ENCODE assay signal across 8 cellular contexts in the genomic region with DNA sequence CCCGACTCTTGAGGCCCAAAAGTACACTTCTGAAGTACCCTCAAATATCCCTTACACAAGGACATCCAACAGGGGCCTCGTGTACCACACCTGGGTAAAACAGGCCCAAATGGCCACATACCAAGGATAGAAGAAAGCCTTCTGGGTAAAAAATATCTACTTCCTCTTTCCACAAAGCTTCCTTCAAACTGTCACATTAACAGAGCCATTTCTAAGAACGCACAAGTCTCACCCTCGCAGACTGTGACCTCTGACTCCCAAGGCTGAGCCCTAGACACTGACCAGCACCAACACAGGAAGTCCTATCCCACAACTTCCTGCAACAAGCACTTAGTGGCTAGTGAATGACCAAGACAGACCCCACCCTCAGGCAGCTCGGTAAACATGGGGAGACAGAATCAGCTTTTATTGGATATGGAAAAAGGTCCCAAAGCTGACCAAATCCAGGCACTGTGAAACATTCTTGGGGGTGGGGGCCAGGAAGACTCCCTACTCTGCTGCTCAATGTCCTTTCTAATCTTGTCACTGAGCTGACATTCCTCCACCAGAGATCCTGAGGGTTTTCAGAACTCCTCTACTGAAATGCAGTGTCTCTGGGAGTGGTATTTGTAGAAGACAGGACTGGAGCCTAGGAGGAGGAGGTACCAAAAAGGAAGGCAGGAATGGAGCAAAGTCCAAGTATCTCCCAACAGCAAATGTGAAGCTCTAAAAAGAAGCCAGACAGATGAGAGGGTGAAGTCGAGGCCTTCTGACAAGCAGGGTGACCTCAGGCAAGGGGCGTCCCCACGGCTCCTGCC. TPM values are rescaled to one million over a fixed set of nuclear protein-coding genes. Genes with fewer than 3 reads are reported as not detected.
A peak's percentile ranks its signal among the peaks of the same experiment; 100 is the strongest.
DNase-seq lines count a peak whose midpoint lies in the region; ATAC-seq and TF ChIP-seq lines count a peak whose summit lies in the region.

No MANE protein-coding gene starts in this region.

- peaks cover 38% of the 10 kb centered on the region for H3F3A ChIP-seq in SK-N-SH (replicated peaks; ENCODE audit: insufficient read depth)

- peaks cover 40% of the 10 kb centered on the region for H3K36me3 Mint-ChIP-seq in T-cell

- no peak for TF ChIP-seq POLR2A in gastrocnemius medialis (IDR thresholded peaks at IDR 0.05)

- H3K27me3 Mint-ChIP-seq in T-cell: no peaks in the 10 kb centered on the region

- H3K4me3 ChIP-seq in SK-N-SH (ENCODE audit: low read depth in 2 of 2, low read length in 1 of 2) (no peak overlapping the region), heart right ventricle (peak overlapping the region in 2 of 10 donors; percentile 9 to 10), gastrocnemius medialis (no peak overlapping the region)

- H3K27me3 ChIP-seq in SK-N-SH (ENCODE audit: insufficient read depth) (no peaks in the 10 kb centered on the region), heart right ventricle (no peaks in the 10 kb centered on the region), gastrocnemius medialis (no peaks in the 10 kb centered on the region)

- H3K36me3 ChIP-seq in SK-N-SH (replicated peaks in 1 of 2; ENCODE audit: control insufficient read depth in 1 of 2, insufficient read depth in 2 of 2, low read length in 1 of 2): peaks cover 21 to 48% of the 10 kb centered on the region in 2 experiments
- H3K36me3 ChIP-seq in heart right ventricle: peaks cover 0 to 60% (median 14%) of the 10 kb centered on the region in 9 donors
- peaks cover 0 to 42% of the 10 kb centered on the region in 2 donors for H3K36me3 ChIP-seq in gastrocnemius medialis

- no peaks in the 10 kb centered on the region for H3K9me3 Mint-ChIP-seq in T-cell

- H3K9ac ChIP-seq in SK-N-SH: peak overlapping the region; percentile 70; the same call in 1 of the 2 replicates

- CTCF ChIA-PET in SK-N-SH (lab: Yijun Ruan, JAX) (interaction anchor here (0.6 to 4.4 kb wide), 5 partner anchors 12 to 46 kb away, joined by 3 to 21 read pairs (median 5); no protein-coding TSS in a partner anchor), T-cell (lab: Charles Lee) (no interaction called here)

- no peak overlapping the region for H2AFZ ChIP-seq in SK-N-SH (ENCODE audit: low read depth)

- ATAC-seq in SK-N-SH treated with all-trans-retinoic acid at 6 μM for 48 hours (no peak), T-cell (replicated peaks in 1 of 4) (no peak), heart right ventricle (peak; percentile 16 to 55 (median 38)), gastrocnemius medialis (no peak), HG02870 (IDR thresholded peaks at IDR 0.05; ENCODE audit: unreplicated experiment) (no peak)

- H3K27ac ChIP-seq in SK-N-SH (ENCODE audit: low read depth in 2 of 2, low read length in 1 of 2) (peak overlapping the region; percentile 97 to 99), heart right ventricle (peak overlapping the region; percentile 87 to 99 (median 98)), gastrocnemius medialis (peak overlapping the region; percentile 75 to 87 (median 82))

- no peak for TF ChIP-seq RAD21 in SK-N-SH (IDR thresholded peaks at IDR 0.05; ENCODE audit: low read length)

- intact Hi-C loops in heart right ventricle (cut with DNase I): loop anchor here in 1 of 10 donors (5.0 kb wide), 1 partner anchor 34 kb away; no protein-coding TSS in a partner anchor
- intact Hi-C loops in gastrocnemius medialis (cut with DNase I; ENCODE audit: low total_unique reads): no loop called here

- peak overlapping the region; percentile 29 to 36 for H3K27ac Mint-ChIP-seq in T-cell

- 70% methylated on average over 7 of the region's 8 CpGs for WGBS in SK-N-SH (ENCODE audit: low lambda C conversion rate)
- WGBS in heart right ventricle, 2 donors: 47 to 50% methylated on average over 8 of the region's 8 CpGs

- no peaks in the 10 kb centered on the region; the same call in 1 of the 2 replicates for H4K20me1 ChIP-seq in SK-N-SH (ENCODE audit: insufficient read depth)

- no peaks in the 10 kb centered on the region for H3K9me2 ChIP-seq in SK-N-SH

- no peak for TF ChIP-seq CTCF in SK-N-SH (IDR thresholded peaks at IDR 0.05)
- no peak for TF ChIP-seq CTCF in heart right ventricle (IDR thresholded peaks at IDR 0.05)
- TF ChIP-seq CTCF in gastrocnemius medialis (IDR thresholded peaks at IDR 0.05 in 4 of 5, conservative IDR thresholded peaks at IDR 0.05 in 1 of 5): no peak

- DNase-seq in SK-N-SH: no peak
- no peak for DNase-seq in T-cell
- DNase-seq in heart right ventricle: peak in 1 of 2 donors; percentile 53
- DNase-seq in gastrocnemius medialis: peak in 1 of 2 donors; percentile 32
- no peak for DNase-seq in NCI-H146 treated with DMSO at 0.1 percent for 48 hours (lab: John Stamatoyannopoulos, UW; ENCODE audit: unreplicated experiment)
- DNase-seq in NCI-H748 (lab: John Stamatoyannopoulos, UW; ENCODE audit: unreplicated experiment): no peak

- POLR2A ChIA-PET in SK-N-SH (lab: Yijun Ruan, JAX) (no interaction called here), T-cell (lab: Charles Lee) (no interaction called here)

- H3K9me3 ChIP-seq in SK-N-SH (no peaks in the 10 kb centered on the region), heart right ventricle (no peaks in the 10 kb centered on the region), gastrocnemius medialis (no peaks in the 10 kb centered on the region)

- no peak for TF ChIP-seq EP300 in SK-N-SH (IDR thresholded peaks at IDR 0.05; ENCODE audit: borderline replicate concordance in 1 of 2, low read depth in 1 of 2, low read length in 1 of 2)

- peak overlapping the region; percentile 80 for H3K4me2 ChIP-seq in SK-N-SH

- H3K4me1 Mint-ChIP-seq in T-cell: peaks cover 42 to 60% (median 45%) of the 10 kb centered on the region in 3 donors

- no peak overlapping the region for H3K4me3 Mint-ChIP-seq in T-cell

- peaks cover 53 to 56% of the 10 kb centered on the region in 2 experiments for H3K4me1 ChIP-seq in SK-N-SH (ENCODE audit: control insufficient read depth in 1 of 2, insufficient read depth in 2 of 2, low read depth in 1 of 2, low read length in 1 of 2)
- H3K4me1 ChIP-seq in heart right ventricle: peaks cover 35 to 95% (median 89%) of the 10 kb centered on the region in 9 donors
- peaks cover 53 to 59% of the 10 kb centered on the region in 2 donors for H3K4me1 ChIP-seq in gastrocnemius medialis

- in situ Hi-C loops in gastrocnemius medialis (cut with MboI; ENCODE audit: low sequenced_read_pairs in 4 of 4): no loop called here

- H3K79me2 ChIP-seq in SK-N-SH (ENCODE audit: insufficient read depth): peaks cover 85% of the 10 kb centered on the region

TF ChIP-seq in SK-N-SH, 30 proteins besides CTCF, POLR2A, EP300 and RAD21:
- TF ChIP-seq POLR2AphosphoS5 (IDR thresholded peaks at IDR 0.05; ENCODE audit: low read depth, low read length) (no peak), RFX5 (IDR thresholded peaks at IDR 0.05; ENCODE audit: low read length) (no peak), NRF1 (IDR thresholded peaks at IDR 0.05; ENCODE audit: low read depth, low read length) (no peak), ELF1 (IDR thresholded peaks at IDR 0.05) (no peak), TAF1 (IDR thresholded peaks at IDR 0.05; ENCODE audit: borderline replicate concordance, low read depth, low read length) (no peak), FOXJ3 (CRISPR knock-in tag; IDR thresholded peaks at IDR 0.05) (no peak), GABPA (IDR thresholded peaks at IDR 0.05; ENCODE audit: low read depth) (peak; percentile 49; the same call in 1 of the 2 replicates), MEF2A (IDR thresholded peaks at IDR 0.05; ENCODE audit: borderline replicate concordance, low read depth) (no peak)

TF ChIP-seq in SK-N-SH treated with all-trans-retinoic acid at 6 μM for 48 hours, 23 proteins besides CTCF, POLR2A, EP300 and RAD21:
- TF ChIP-seq PATZ1 (CRISPR knock-in tag; IDR thresholded peaks at IDR 0.05; ENCODE audit: borderline replicate concordance) (no peak), SNAI2 (CRISPR knock-in tag; IDR thresholded peaks at IDR 0.05) (no peak)

RNA-seq across cellular contexts. Expression of gene KCTD10, which starts 15.9 kb away (rescaled TPM):
- polyA plus RNA-seq in SK-N-SH (2012; rRNA removed) (66.9 and 92.9 TPM in 2 replicates), heart right ventricle (10 to 100 TPM; 13.6 to 16.6 TPM)
- 69.6 and 99.0 TPM in 2 replicates for polyA plus RNA-seq in SK-N-SH (2012; cell fraction: cytosol; rRNA removed)
- polyA plus RNA-seq in SK-N-SH (2012; cell fraction: nucleus; rRNA removed): 93.8 and 122 TPM in 2 replicates
- total RNA-seq in T-cell (10 to 100 TPM; 28.1 to 30.8 (median 28.6) TPM), heart right ventricle (10 to 100 TPM; 21.5 to 64.9 (median 33.8) TPM), gastrocnemius medialis (10 to 100 TPM in 3 of 4 donors, 1 to 10 TPM in 1; 7.5 to 14.8 (median 10.6) TPM)

RNA-seq across cellular contexts. Expression of gene UBE3B, which starts 16.2 kb away (rescaled TPM):
- 28.6 and 31.9 TPM in 2 replicates for polyA plus RNA-seq in SK-N-SH (2012; rRNA removed)
- 20.3 and 23.0 TPM in 2 replicates for polyA plus RNA-seq in SK-N-SH (2012; cell fraction: cytosol; rRNA removed)
- polyA plus RNA-seq in SK-N-SH (2012; cell fraction: nucleus; rRNA removed): 60.4 and 65.8 TPM in 2 replicates
- 10 to 100 TPM; 34.4 to 49.9 (median 43.5) TPM for total RNA-seq in T-cell
- total RNA-seq in heart right ventricle: 10 to 100 TPM; 50.9 to 58.8 (median 55.8) TPM
- 10 to 100 TPM; 13.7 to 17.8 TPM for polyA plus RNA-seq in heart right ventricle
- 10 to 100 TPM; 44.8 to 58.2 (median 55.9) TPM for total RNA-seq in gastrocnemius medialis

Comparison
In these comparisons a context has a peak if more than half of its experiments do, and no peak if none do; other contexts are left out.
1. ATAC-seq: peak in heart right ventricle (8 of 8); none in SK-N-SH treated with all-trans-retinoic acid at 6 μM for 48 hours (single experiment), T-cell (0 of 4), gastrocnemius medialis (0 of 2) and HG02870 (single experiment).
2. Peak in every context shown above with its lines, with median percentiles within 50 percentile points of each other: H3K27ac ChIP-seq.